15 cellular contexts compared by ENCODE assay signal in genomic region chr1:231363624-231364023, GRCh38. TPM values are rescaled to one million over a fixed set of nuclear protein-coding genes. Genes with fewer than 3 reads are reported as not detected.
DNase-seq lines count a peak whose midpoint lies in the region; ATAC-seq, FAIRE-seq and TF ChIP-seq lines count a peak whose summit lies in the region.
"Had no signal": no experiment of that assay in that cellular context is flagged by ENCODE, and none has a peak within 500 bp of the region (broad histone marks: within the 10 kb centered on the region; RNA-seq: fewer than 3 reads in every experiment).

No MANE protein-coding gene starts in this region.

- H3K36me3 Mint-ChIP-seq in CD4-positive, CD25-positive, alpha-beta regulatory T cell, result peaks cover 34% of the 10 kb centered on the region
- peaks cover 51% of the 10 kb centered on the region for H3K36me3 Mint-ChIP-seq in CD4-positive, alpha-beta T cell (ENCODE audit: low read depth)
- H3K36me3 Mint-ChIP-seq in stimulated activated effector memory CD8-positive, alpha-beta T cell treated with anti-CD3 and anti-CD28 coated beads, Interleukin-12 subunit alpha, Interleukin-12 subunit beta, amount 100 ng/mL, for 72 hours, result peaks cover 91% of the 10 kb centered on the region

- no peak overlapping the region for H3K27ac ChIP-seq in CD4-positive, CD25-positive, alpha-beta regulatory T cell (ENCODE audit: insufficient read depth, low read length, poor library complexity, severe bottlenecking)
- H3K27ac ChIP-seq in CD4-positive, alpha-beta T cell (ENCODE audit: low read depth, low read length), result no peak overlapping the region

- H3K4me1 Mint-ChIP-seq in CD4-positive, CD25-positive, alpha-beta regulatory T cell, result peaks cover 0 to 4% (median 1%) of the 10 kb centered on the region in 4 donors
- peaks cover 4% of the 10 kb centered on the region for H3K4me1 Mint-ChIP-seq in CD4-positive, alpha-beta T cell (ENCODE audit: low read depth)
- H3K4me1 Mint-ChIP-seq in stimulated activated effector memory CD8-positive, alpha-beta T cell treated with anti-CD3 and anti-CD28 coated beads, Interleukin-12 subunit alpha, Interleukin-12 subunit beta, amount 100 ng/mL, for 72 hours, result no peaks in the 10 kb centered on the region
- H3K4me1 Mint-ChIP-seq: H9 had no signal

- no peaks in the 10 kb centered on the region for H3K9me3 Mint-ChIP-seq in CD4-positive, CD25-positive, alpha-beta regulatory T cell
- H3K9me3 Mint-ChIP-seq in CD4-positive, alpha-beta T cell, result no peaks in the 10 kb centered on the region
- H3K9me3 Mint-ChIP-seq in stimulated activated effector memory CD8-positive, alpha-beta T cell treated with anti-CD3 and anti-CD28 coated beads, Interleukin-12 subunit alpha, Interleukin-12 subunit beta, amount 100 ng/mL, for 72 hours, result no peaks in the 10 kb centered on the region
- H3K9me3 Mint-ChIP-seq: CD4-positive, alpha-beta memory T cell; H9 had no signal

- intact Hi-C loops in CD4-positive, alpha-beta T cell (cut with DNase I, micrococcal nuclease), result no loop called here

- TF ChIP-seq CTCF in CD4-positive, alpha-beta T cell (IDR thresholded peaks at IDR 0.05), result no peak

- no peaks in the 10 kb centered on the region for H3K27me3 Mint-ChIP-seq in CD4-positive, CD25-positive, alpha-beta regulatory T cell
- H3K27me3 Mint-ChIP-seq in CD4-positive, alpha-beta T cell, result no peaks in the 10 kb centered on the region
- H3K27me3 Mint-ChIP-seq: CD4-positive, alpha-beta memory T cell had no signal

- H3K27me3 ChIP-seq in CD4-positive, CD25-positive, alpha-beta regulatory T cell (ENCODE audit: control insufficient read depth, insufficient read depth, low read length), result no peaks in the 10 kb centered on the region
- no peaks in the 10 kb centered on the region for H3K27me3 ChIP-seq in CD4-positive, alpha-beta T cell (ENCODE audit: control insufficient read depth, insufficient read depth, low read length)
- H3K27me3 ChIP-seq: BE2C had no signal

- POLR2A ChIA-PET in CD4-positive, alpha-beta T cell (lab: Charles Lee), result interaction anchor here (4.1 kb wide), 1 partner anchor 26 kb away, joined by 16 read pairs; the partner anchor contains the start of genes EXOC8 and SPRTN

- H3K4me3 ChIP-seq in CD4-positive, CD25-positive, alpha-beta regulatory T cell (ENCODE audit: low read depth, low read length), result no peak overlapping the region

- H3K4me3 Mint-ChIP-seq in CD4-positive, CD25-positive, alpha-beta regulatory T cell, result no peak overlapping the region
- no peak overlapping the region for H3K4me3 Mint-ChIP-seq in CD4-positive, alpha-beta T cell
- no peak overlapping the region for H3K4me3 Mint-ChIP-seq in stimulated activated effector memory CD8-positive, alpha-beta T cell treated with anti-CD3 and anti-CD28 coated beads, Interleukin-12 subunit alpha, Interleukin-12 subunit beta, amount 100 ng/mL, for 72 hours
- H3K4me3 Mint-ChIP-seq: CD4-positive, alpha-beta memory T cell; H9 had no signal

- ATAC-seq in CD4-positive, CD25-positive, alpha-beta regulatory T cell (ENCODE audit: low read depth in 2 of 2), result no peak
- no peak for ATAC-seq in CD4-positive, alpha-beta T cell (ENCODE audit: poor library complexity)
- ATAC-seq in stimulated activated effector memory CD8-positive, alpha-beta T cell treated with anti-CD3 and anti-CD28 coated beads, Interleukin-12 subunit alpha, Interleukin-12 subunit beta, amount 100 ng/mL, for 72 hours, result no peak

- no peak for DNase-seq in CD4-positive, CD25-positive, alpha-beta regulatory T cell
- no peak for DNase-seq in CD4-positive, alpha-beta T cell
- no peak for DNase-seq in stimulated activated effector memory CD8-positive, alpha-beta T cell treated with anti-CD3 and anti-CD28 coated beads, Interleukin-12 subunit alpha, Interleukin-12 subunit beta, amount 100 ng/mL, for 72 hours (ENCODE audit: low spot score in 2 of 2)
- DNase-seq in HPDE6-E6E7 (ENCODE audit: extremely low spot score) (no peak), NCI-H2029 (lab: John Stamatoyannopoulos, UW) (no peak)
- DNase-seq: ACHN; C1 segment of cervical spinal cord; CD4-positive, alpha-beta memory T cell; DMS79 treated with DMSO at 0.1 percent for 48 hours; GF-D8; H9 had no signal

- no peaks in the 10 kb centered on the region for H3K4me1 ChIP-seq in CD4-positive, CD25-positive, alpha-beta regulatory T cell (ENCODE audit: control insufficient read depth, insufficient read depth, low read length, poor library complexity, severe bottlenecking)

- H3K27ac Mint-ChIP-seq in CD4-positive, CD25-positive, alpha-beta regulatory T cell, result peak overlapping the region in 2 of 3 donors; percentile 70 to 72
- H3K27ac Mint-ChIP-seq in CD4-positive, alpha-beta T cell, result peak overlapping the region; percentile 41
- peak overlapping the region; percentile 30 for H3K27ac Mint-ChIP-seq in stimulated activated effector memory CD8-positive, alpha-beta T cell treated with anti-CD3 and anti-CD28 coated beads, Interleukin-12 subunit alpha, Interleukin-12 subunit beta, amount 100 ng/mL, for 72 hours
- H3K27ac Mint-ChIP-seq: H9 had no signal

- FAIRE-seq in TTC549 (lab: Jason Lieb, UNC), result peak; percentile 22
- FAIRE-seq: A204.1, H1 had no signal

- H3K9me3 ChIP-seq in CD4-positive, CD25-positive, alpha-beta regulatory T cell (ENCODE audit: control insufficient read depth in 2 of 2, low read length in 2 of 2), result no peaks in the 10 kb centered on the region
- no peaks in the 10 kb centered on the region for H3K9me3 ChIP-seq in CD4-positive, alpha-beta T cell (ENCODE audit: control insufficient read depth, low read length)
- H3K9me3 ChIP-seq: BE2C had no signal

- peaks cover 19% of the 10 kb centered on the region for H3K36me3 ChIP-seq in CD4-positive, CD25-positive, alpha-beta regulatory T cell (ENCODE audit: control insufficient read depth, insufficient read depth, low read length)
- H3K36me3 ChIP-seq: BE2C had no signal

- CTCF ChIA-PET in CD4-positive, alpha-beta T cell (lab: Charles Lee), result no interaction called here

RNA-seq across cellular contexts. Expression of gene SPRTN, which starts 25.5 kb away (rescaled TPM):
- 31.3 TPM for total RNA-seq in CD4-positive, CD25-positive, alpha-beta regulatory T cell
- 10 to 100 TPM; 18.5 to 27.3 (median 23.1) TPM for polyA plus RNA-seq in CD4-positive, CD25-positive, alpha-beta regulatory T cell
- 10 to 100 TPM; 27.7 to 30.9 TPM for total RNA-seq in CD4-positive, alpha-beta T cell

RNA-seq across cellular contexts. Expression of gene EXOC8, which starts 26.0 kb away (rescaled TPM):
- 46.1 TPM for total RNA-seq in CD4-positive, CD25-positive, alpha-beta regulatory T cell
- polyA plus RNA-seq in CD4-positive, CD25-positive, alpha-beta regulatory T cell, result 1 to 10 TPM; 3.9 to 5.4 (median 4.1) TPM
- 10 to 100 TPM; 28.0 to 31.9 TPM for total RNA-seq in CD4-positive, alpha-beta T cell

RNA-seq across cellular contexts. Expression of gene EGLN1, which starts 58.5 kb away (rescaled TPM):
- total RNA-seq in CD4-positive, CD25-positive, alpha-beta regulatory T cell, result 18.4 TPM
- 10 to 100 TPM; 20.7 to 31.6 (median 24.2) TPM for polyA plus RNA-seq in CD4-positive, CD25-positive, alpha-beta regulatory T cell
- total RNA-seq in CD4-positive, alpha-beta T cell, result 1 to 10 TPM; 8.2 to 9.4 TPM
